Comparison of ENCODE assay signal across 8 cellular contexts in genomic region chr1:205658943-205659581, GRCh38. TPM values are rescaled to one million over a fixed set of nuclear protein-coding genes. Genes with fewer than 3 reads are reported as not detected.
DNase-seq lines count a peak whose midpoint lies in the region; ATAC-seq lines count a peak whose summit lies in the region.

No MANE protein-coding gene starts in this region.

- H3K36me3 ChIP-seq in mesendoderm (ENCODE audit: control insufficient read depth, insufficient read depth, low read length) = no peaks in the 10 kb centered on the region

- no peak overlapping the region for H2AK5ac ChIP-seq in mesendoderm (ENCODE audit: low read length)

- H3K27me3 ChIP-seq in mesendoderm (ENCODE audit: insufficient read depth, low read length, poor library complexity) = no peaks in the 10 kb centered on the region

- H3K79me2 ChIP-seq in mesendoderm (ENCODE audit: control insufficient read depth, insufficient read depth, low read length) = no peaks in the 10 kb centered on the region

- H3K9ac ChIP-seq in mesendoderm (ENCODE audit: low read length) = no peak overlapping the region

- no peak overlapping the region for H2BK5ac ChIP-seq in mesendoderm (ENCODE audit: low read length)

- peaks cover 5% of the 10 kb centered on the region for H3K4me1 ChIP-seq in mesendoderm (ENCODE audit: control insufficient read depth, low read depth, low read length)

- H3K4me3 ChIP-seq in mesendoderm (ENCODE audit: low read length) = no peak overlapping the region

- no peak overlapping the region for H4K5ac ChIP-seq in mesendoderm (ENCODE audit: low read length)

- no peak overlapping the region for H3K4ac ChIP-seq in mesendoderm (ENCODE audit: low read depth, low read length)

- H3K23ac ChIP-seq in mesendoderm (ENCODE audit: low read length) = no peak overlapping the region

- POLR2A ChIA-PET in activated CD4-positive, alpha-beta memory T cell treated with anti-CD3 and anti-CD28 coated beads, Interleukin-2, amount 10 ng/mL, durations not matched to agents 7 days and 5 days (lab: Charles Lee) = interaction anchor here (0.7 to 5.1 kb wide), 13 partner anchors 12 to 318 kb away, joined by 3 to 34 read pairs (median 5); partner anchors contain the start of gene RAB29

- H3K27ac ChIP-seq in mesendoderm (ENCODE audit: low read depth, low read length) = no peak overlapping the region

- no peak overlapping the region for H4K8ac ChIP-seq in mesendoderm (ENCODE audit: low read depth, low read length)

- no peak overlapping the region for H3K4me2 ChIP-seq in mesendoderm (ENCODE audit: low read length)

- DNase-seq in SHP77 (lab: John Stamatoyannopoulos, UW) (peak; percentile 50 to 74), SHP77 treated with DMSO at 0.1 percent for 48 hours (lab: John Stamatoyannopoulos, UW) (no peak), NCI-H345 treated with DMSO at 0.1 percent for 48 hours (lab: John Stamatoyannopoulos, UW; ENCODE audit: unreplicated experiment) (peak; percentile 25), mesendoderm (peak; percentile 78)
- peak; percentile 79 for DNase-seq in activated CD4-positive, alpha-beta memory T cell treated with anti-CD3 and anti-CD28 coated beads, Interleukin-2, amount 10 ng/mL, durations not matched to agents 7 days and 5 days
- DNase-seq in effector CD8-positive, alpha-beta T cell (lab: John Stamatoyannopoulos, UW) = peak; percentile 54
- DNase-seq in stimulated activated CD8-positive, alpha-beta memory T cell treated with anti-CD3 and anti-CD28 coated beads, Interleukin-2, amount 100 ng/mL, for 48 hours (ENCODE audit: low read depth in 2 of 2) = peak; percentile 61 to 62

- H3K27me3 Mint-ChIP-seq in activated CD4-positive, alpha-beta memory T cell treated with anti-CD3 and anti-CD28 coated beads, Interleukin-2, amount 10 ng/mL, durations not matched to agents 7 days and 5 days = peaks cover 3% of the 10 kb centered on the region

- no CpG with 5 or more reads among the region's 20 CpGs for WGBS in mesendoderm (ENCODE audit: extremely low coverage, insufficient coverage, low lambda C conversion rate)

- no peaks in the 10 kb centered on the region for H3K79me1 ChIP-seq in mesendoderm (ENCODE audit: low read length)

- no peak overlapping the region for H3K4me3 Mint-ChIP-seq in activated CD4-positive, alpha-beta memory T cell treated with anti-CD3 and anti-CD28 coated beads, Interleukin-2, amount 10 ng/mL, durations not matched to agents 7 days and 5 days

- CTCF ChIA-PET in activated CD4-positive, alpha-beta memory T cell treated with anti-CD3 and anti-CD28 coated beads, Interleukin-2, amount 10 ng/mL, durations not matched to agents 7 days and 5 days (lab: Charles Lee) = interaction anchor here (0.7 to 10.0 kb wide), 48 partner anchors 9 to 420 kb away, joined by 3 to 366 read pairs (median 7); partner anchors contain the start of genes ELK4, RAB29 and SLC45A3

- H3K9me3 Mint-ChIP-seq in activated CD4-positive, alpha-beta memory T cell treated with anti-CD3 and anti-CD28 coated beads, Interleukin-2, amount 10 ng/mL, durations not matched to agents 7 days and 5 days = no peaks in the 10 kb centered on the region

- no peak overlapping the region for H3K18ac ChIP-seq in mesendoderm (ENCODE audit: low read length)

- peaks cover 4% of the 10 kb centered on the region for H3K4me1 Mint-ChIP-seq in activated CD4-positive, alpha-beta memory T cell treated with anti-CD3 and anti-CD28 coated beads, Interleukin-2, amount 10 ng/mL, durations not matched to agents 7 days and 5 days

- peak; percentile 63 for ATAC-seq in HG03103 (IDR thresholded peaks at IDR 0.05; ENCODE audit: low read depth, unreplicated experiment)

- H3K56ac ChIP-seq in mesendoderm (ENCODE audit: low read length) = no peak overlapping the region

- no peaks in the 10 kb centered on the region for H3K36me3 Mint-ChIP-seq in activated CD4-positive, alpha-beta memory T cell treated with anti-CD3 and anti-CD28 coated beads, Interleukin-2, amount 10 ng/mL, durations not matched to agents 7 days and 5 days (ENCODE audit: low read depth)

- no peak overlapping the region for H2BK120ac ChIP-seq in mesendoderm (ENCODE audit: low read depth, low read length)

- H2BK15ac ChIP-seq in mesendoderm (replicated peaks; ENCODE audit: low read depth) = no peak overlapping the region

- no peak overlapping the region for H3K27ac Mint-ChIP-seq in activated CD4-positive, alpha-beta memory T cell treated with anti-CD3 and anti-CD28 coated beads, Interleukin-2, amount 10 ng/mL, durations not matched to agents 7 days and 5 days

RNA-seq across cellular contexts. Expression of gene SLC45A3, which starts 21.2 kb away (rescaled TPM):
- under 1 TPM in 1 of 2 experiments, not detected in 1; 0.18 TPM for total RNA-seq in activated CD4-positive, alpha-beta memory T cell treated with anti-CD3 and anti-CD28 coated beads, Interleukin-2, amount 10 ng/mL, durations not matched to agents 7 days and 5 days
- 6.1 TPM for polyA plus RNA-seq in mesendoderm (2013, experiment 1 of 2)
- polyA plus RNA-seq in mesendoderm (2013, experiment 2 of 2) = 6.4 TPM

RNA-seq across cellular contexts. Expression of gene ELK4, which starts 27.3 kb away (rescaled TPM):
- 10 to 100 TPM; 80.6 to 83.0 TPM for total RNA-seq in activated CD4-positive, alpha-beta memory T cell treated with anti-CD3 and anti-CD28 coated beads, Interleukin-2, amount 10 ng/mL, durations not matched to agents 7 days and 5 days
- 9.3 TPM for polyA plus RNA-seq in mesendoderm (2013, experiment 1 of 2)
- polyA plus RNA-seq in mesendoderm (2013, experiment 2 of 2) = 9.0 TPM
